8 cellular contexts compared by ENCODE assay signal in the genomic region with DNA sequence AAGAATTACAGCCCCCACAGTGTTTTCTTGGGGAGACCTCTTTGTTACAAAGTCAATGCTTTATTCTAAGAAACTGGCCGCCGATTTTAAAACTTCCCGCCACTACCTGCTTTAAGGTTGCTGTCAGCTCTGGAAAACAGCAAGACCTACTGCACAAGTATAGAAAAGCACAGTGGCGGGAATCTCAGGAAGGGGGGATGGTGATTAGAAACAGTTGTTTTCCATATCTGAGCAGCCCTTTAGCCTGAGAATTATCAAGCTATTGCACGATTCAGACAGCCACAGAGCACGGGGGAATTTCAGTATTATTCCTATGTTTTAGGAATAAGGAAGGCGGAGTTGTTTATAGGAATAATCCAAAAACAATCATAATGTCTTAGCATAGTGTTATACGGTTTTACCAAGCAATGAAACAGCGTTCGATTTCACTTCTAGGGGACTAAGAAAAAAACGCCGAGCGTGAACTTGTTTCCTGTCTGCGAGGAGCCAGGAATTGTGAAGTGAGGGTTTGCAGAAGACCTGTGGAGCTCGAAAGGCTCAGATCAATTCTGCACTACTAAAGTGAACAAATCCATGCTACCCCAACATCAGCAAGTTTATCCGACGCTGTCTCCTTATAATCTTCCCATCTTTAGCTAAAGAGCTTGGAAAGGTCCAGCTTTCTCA.
DNase-seq lines count a peak whose midpoint lies in the region; ATAC-seq, FAIRE-seq and TF ChIP-seq lines count a peak whose summit lies in the region.

No MANE protein-coding gene starts in this region.

- no TSS peak for BruUV-seq in HepG2 (replicated peaks; lab: Mats Ljungman, UMichigan)

- H3K9ac ChIP-seq in HUES48 (ENCODE audit: low read depth, low read length) (no peak overlapping the region), HepG2 (ENCODE audit: insufficient read depth, low read depth, low read length) (no peak overlapping the region)

- POLR2A ChIA-PET in HepG2 (lab: Yijun Ruan, JAX): no interaction called here

- peak overlapping the region; percentile 80 for H3K4me2 ChIP-seq in HepG2 (ENCODE audit: low read depth, low read length)

- in situ Hi-C loops in astrocyte of the spinal cord (cut with HindIII; ENCODE audit: low sequenced_read_pairs): no loop called here
- in situ Hi-C loops in HepG2 (cut with HindIII; ENCODE audit: extremely low pct_ligation_motif_present, low pct_unique_long_range_greater_than_20kb): no loop called here
- in situ Hi-C loops in transverse colon (cut with MboI; ENCODE audit: low pct_ligation_motif_present in 1 of 4, low pct_unique_long_range_greater_than_20kb in 1 of 4, low sequenced_read_pairs in 3 of 4): no loop called here

- no peaks in the 10 kb centered on the region for H4K20me1 ChIP-seq in HepG2 (ENCODE audit: insufficient read depth, low read length)

- DNase-seq in GM12864 (ENCODE audit: low read depth) (no peak), astrocyte of the spinal cord (ENCODE audit: low read depth, low spot score) (no peak), HepG2 (ENCODE audit: low spot score) (no peak), transverse colon (no peak), foreskin melanocyte (no peak), NCI-H2171 (lab: John Stamatoyannopoulos, UW) (no peak)

- 2% methylated on average over 13 of the region's 17 CpGs for WGBS in HepG2 (ENCODE audit: low lambda C conversion rate)
- WGBS in transverse colon (ENCODE audit: low coverage in 1 of 2), 2 donors: 0 to 46% methylated on average over 11 to 17 of the region's 17 CpGs

- no peaks in the 10 kb centered on the region for H3K79me2 ChIP-seq in HepG2 (ENCODE audit: insufficient read depth, low read length)

- H3K4me1 ChIP-seq in HUES48 (ENCODE audit: control insufficient read depth, insufficient read depth, low read length) (no peaks in the 10 kb centered on the region), HepG2 (ENCODE audit: insufficient read depth, low read length) (peaks cover 6% of the 10 kb centered on the region; the same call in 1 of the 2 replicates), transverse colon (peaks cover 0 to 4% (median 0%) of the 10 kb centered on the region in 4 donors)

- H3K27ac ChIP-seq in HUES48 (ENCODE audit: low read depth, low read length) (no peak overlapping the region), HepG2 (ENCODE audit: extremely low read length, insufficient read depth, low read length) (no peak overlapping the region), transverse colon (peak overlapping the region; percentile 76 to 82 (median 78))

- peak overlapping the region; percentile 72 for H2AFZ ChIP-seq in HepG2 (ENCODE audit: low read length)

- H3K27me3 ChIP-seq in HUES48 (ENCODE audit: control insufficient read depth, insufficient read depth, low read length): peaks cover 11% of the 10 kb centered on the region; the same call in 1 of the 2 replicates
- no peaks in the 10 kb centered on the region; a peak in 2 of 5 replicates for H3K27me3 ChIP-seq in HepG2 (ENCODE audit: control insufficient read depth in 1 of 2, insufficient read depth in 2 of 2, low read length in 2 of 2)
- H3K27me3 ChIP-seq in transverse colon: no peaks in the 10 kb centered on the region

- TF ChIP-seq CTCF in GM12864 (IDR thresholded peaks at IDR 0.05; ENCODE audit: low read depth, low read length, missing control alignments) (no peak), astrocyte of the spinal cord (IDR thresholded peaks at IDR 0.05; ENCODE audit: low read depth, low read length) (no peak), HepG2 (CRISPR knock-in tag; IDR thresholded peaks at IDR 0.05) (no peak), transverse colon (IDR thresholded peaks at IDR 0.05) (no peak)

- peaks cover 6% of the 10 kb centered on the region for H3K36me3 ChIP-seq in HUES48 (ENCODE audit: control insufficient read depth, insufficient read depth, low read length)
- H3K36me3 ChIP-seq in HepG2 (replicated peaks in 1 of 2; ENCODE audit: control insufficient read depth in 1 of 2, insufficient read depth in 2 of 2, low read length in 2 of 2): no peaks in the 10 kb centered on the region
- no peaks in the 10 kb centered on the region for H3K36me3 ChIP-seq in transverse colon

- intact Hi-C loops in HepG2 (cut with micrococcal nuclease; ENCODE audit: unreplicated experiment) (loop anchor here (5.0 kb wide), 1 partner anchor 313 kb away; a partner anchor contains a TSS), transverse colon (cut with DNase I; ENCODE audit: low total_unique reads) (no loop called here)

- H3K4me3 ChIP-seq in GM12864 (ENCODE audit: low read depth, low read length): peak overlapping the region; percentile 67
- peak overlapping the region; percentile 78 for H3K4me3 ChIP-seq in HUES48 (ENCODE audit: low read depth, low read length)
- peak overlapping the region; percentile 60 for H3K4me3 ChIP-seq in astrocyte of the spinal cord (ENCODE audit: low read depth, low read length)
- peak overlapping the region; percentile 28 to 57 (median 42); a peak in 4 of 6 replicates for H3K4me3 ChIP-seq in HepG2 (replicated peaks in 1 of 3; ENCODE audit: insufficient read depth in 1 of 3, low read depth in 2 of 3, low read length in 3 of 3)
- H3K4me3 ChIP-seq in transverse colon: peak overlapping the region; percentile 24 to 62 (median 44)

- TF ChIP-seq EP300 in HepG2 (IDR thresholded peaks at IDR 0.05; ENCODE audit: low read depth in 2 of 2, low read length in 2 of 2) (no peak), HepG2 (CRISPR knock-in tag; IDR thresholded peaks at IDR 0.05; ENCODE audit: borderline replicate concordance) (no peak), transverse colon (IDR thresholded peaks at IDR 0.05; ENCODE audit: low read depth) (no peak)

- CTCF ChIA-PET in HepG2 (lab: Yijun Ruan, JAX; ENCODE audit: low intra/inter-chr PET ratio, low total read pairs): no interaction called here

- H3K9me3 ChIP-seq in HUES48 (ENCODE audit: control insufficient read depth, insufficient read depth, low read length): peaks cover 14% of the 10 kb centered on the region; the same call in 1 of the 2 replicates
- H3K9me3 ChIP-seq in HepG2 (ENCODE audit: low read length): no peaks in the 10 kb centered on the region
- no peaks in the 10 kb centered on the region for H3K9me3 ChIP-seq in transverse colon

- no peak for FAIRE-seq in HepG2 (lab: Jason Lieb, UNC)

- ATAC-seq in GM21528 (IDR thresholded peaks at IDR 0.05; ENCODE audit: low FRiP score, unreplicated experiment) (peak; percentile 36), HepG2 (peak; percentile 47)

- TF ChIP-seq RAD21 in HepG2 (CRISPR knock-in tag; IDR thresholded peaks at IDR 0.05): no peak

- no peak for TF ChIP-seq POLR2A in HepG2 (IDR thresholded peaks at IDR 0.05; ENCODE audit: insufficient read depth in 1 of 2, low read depth in 2 of 2, low read length in 2 of 2)
- TF ChIP-seq POLR2A in transverse colon (IDR thresholded peaks at IDR 0.05): no peak

TF ChIP-seq in HepG2, 621 proteins besides CTCF, POLR2A, EP300 and RAD21:
- no peak for TF ChIP-seq SNAPC2 (CRISPR knock-in tag; IDR thresholded peaks at IDR 0.05)
- TF ChIP-seq, protein P1, sequence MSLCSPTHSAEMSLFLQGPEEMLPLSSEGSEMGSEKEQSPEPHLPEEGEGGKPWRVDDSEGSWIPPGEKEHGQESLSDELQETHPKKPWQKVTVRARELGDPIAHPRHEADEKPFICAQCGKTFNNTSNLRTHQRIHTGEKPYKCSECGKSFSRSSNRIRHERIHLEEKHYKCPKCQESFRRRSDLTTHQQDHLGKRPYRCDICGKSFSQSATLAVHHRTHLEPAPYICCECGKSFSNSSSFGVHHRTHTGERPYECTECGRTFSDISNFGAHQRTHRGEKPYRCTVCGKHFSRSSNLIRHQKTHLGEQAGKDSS (CRISPR knock-in tag; IDR thresholded peaks at IDR 0.05; ENCODE audit: borderline replicate concordance, low read depth): no peak
- TF ChIP-seq MEIS1 (CRISPR knock-in tag; IDR thresholded peaks at IDR 0.05; ENCODE audit: borderline replicate concordance): no peak
- no peak for TF ChIP-seq ZNF343 (CRISPR knock-in tag; IDR thresholded peaks at IDR 0.05)
- no peak for TF ChIP-seq ZBTB21 (CRISPR knock-in tag; IDR thresholded peaks at IDR 0.05)
- no peak for TF ChIP-seq ZSCAN12 (CRISPR knock-in tag; IDR thresholded peaks at IDR 0.05)
- TF ChIP-seq U2AF1 (optimal IDR thresholded peaks at IDR 0.05; ENCODE audit: low read depth, low read length): no peak
- no peak for TF ChIP-seq ZNF496 (CRISPR knock-in tag; IDR thresholded peaks at IDR 0.05; ENCODE audit: insufficient replicate concordance)
- TF ChIP-seq GFI1 (CRISPR knock-in tag; IDR thresholded peaks at IDR 0.05; ENCODE audit: borderline replicate concordance): no peak
- TF ChIP-seq SALL1 (CRISPR knock-in tag; IDR thresholded peaks at IDR 0.05): no peak

Comparison
In these comparisons a context has a peak if more than half of its experiments do, and no peak if none do; other contexts are left out.
1. H3K27ac ChIP-seq: peak in transverse colon (4 of 4); none in HUES48 (single experiment) and HepG2 (single experiment).
2. Peak in every context shown above with its lines, with median percentiles within 50 percentile points of each other: H3K4me3 ChIP-seq.